Comparison of ENCODE assay signal across 8 cellular contexts in the genomic region with DNA sequence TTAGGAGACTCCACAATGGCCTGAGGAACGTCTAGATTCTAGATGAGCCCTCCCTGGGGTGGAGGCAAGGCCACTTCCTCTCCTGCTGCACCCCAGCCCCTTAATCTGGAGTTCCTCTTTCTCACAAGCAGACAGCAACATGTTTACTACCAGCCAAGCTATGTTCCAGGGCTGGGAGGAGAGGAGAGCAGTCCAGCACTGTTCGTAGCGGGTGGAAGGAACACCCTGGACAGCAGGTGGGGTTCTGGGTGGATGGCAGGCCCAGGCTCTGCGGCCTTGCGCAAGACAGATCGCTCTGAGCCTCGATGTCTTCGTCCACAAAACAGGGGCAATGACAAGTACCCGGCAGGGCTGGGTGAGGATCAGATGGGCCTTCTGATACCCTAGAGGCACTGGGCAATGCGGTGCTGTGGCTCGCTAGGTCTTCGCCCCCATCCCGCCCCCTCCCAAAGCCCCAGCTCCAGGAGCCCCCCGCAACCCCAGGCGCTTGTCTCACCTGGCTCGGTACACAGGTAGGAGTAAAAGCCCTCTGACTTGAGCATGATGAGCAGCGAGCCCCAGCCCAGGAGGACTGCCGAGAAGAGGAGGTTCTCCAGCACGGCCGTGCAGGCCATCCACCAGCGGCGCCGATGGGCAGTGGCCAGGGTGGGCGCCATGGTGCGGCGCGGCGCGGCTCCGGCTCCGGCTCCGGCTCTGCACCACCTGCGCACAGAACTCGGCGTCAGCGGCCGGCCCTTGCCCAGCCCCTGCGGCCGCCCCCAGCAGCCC. TPM values are rescaled to one million over a fixed set of nuclear protein-coding genes. Genes with fewer than 3 reads are reported as not detected.
DNase-seq lines count a peak whose midpoint lies in the region; ATAC-seq lines count a peak whose summit lies in the region.

No MANE protein-coding gene starts in this region.

- peak overlapping the region in 1 of 2 donors; percentile 73 for H3K4me3 ChIP-seq in CD4-positive, alpha-beta memory T cell (ENCODE audit: low read length in 2 of 2)
- H3K4me3 ChIP-seq in HUES64 (ENCODE audit: low read length) (peak overlapping the region; percentile 84), adipocyte (ENCODE audit: low read length) (peak overlapping the region; percentile 92), iPS-18a (ENCODE audit: low read length) (peak overlapping the region; percentile 75)

- H3K36me3 ChIP-seq in CD4-positive, alpha-beta memory T cell (ENCODE audit: insufficient read depth, low read length): no peaks in the 10 kb centered on the region
- no peaks in the 10 kb centered on the region for H3K36me3 ChIP-seq in HUES64 (ENCODE audit: insufficient read depth, low read length)
- no peaks in the 10 kb centered on the region for H3K36me3 ChIP-seq in adipocyte (ENCODE audit: control insufficient read depth, insufficient read depth, low read length, severe bottlenecking)
- no peaks in the 10 kb centered on the region for H3K36me3 ChIP-seq in iPS-18a (ENCODE audit: control insufficient read depth, low read depth, low read length)

- POLR2A ChIA-PET in CD4-positive, alpha-beta memory T cell (lab: Charles Lee; ENCODE audit: partially characterized antibody): interaction anchor here (0.8 to 3.3 kb wide), 11 partner anchors 11 to 333 kb away, joined by 3 to 22 read pairs (median 4); a partner anchor contains a TSS

- 30% methylated on average over 39 of the region's 39 CpGs for WGBS in HUES64

- H3K27me3 ChIP-seq in CD4-positive, alpha-beta memory T cell (ENCODE audit: insufficient read depth, low read length): peaks cover 8% of the 10 kb centered on the region
- H3K27me3 ChIP-seq in HUES64 (ENCODE audit: insufficient read depth, low read length) (peaks cover 16% of the 10 kb centered on the region; the same call in 1 of the 2 replicates), adipocyte (replicated peaks; ENCODE audit: control insufficient read depth, insufficient read depth, low read length) (no peaks in the 10 kb centered on the region), iPS-18a (ENCODE audit: control insufficient read depth, insufficient read depth, low read length) (peaks cover 24% of the 10 kb centered on the region)

- H3K4me1 Mint-ChIP-seq in CD4-positive, alpha-beta memory T cell: peaks cover 3 to 27% (median 12%) of the 10 kb centered on the region in 4 donors
- H3K4me1 Mint-ChIP-seq in stimulated activated naive B cell treated with anti-CD40 and anti-IgM and Interleukin-4, amounts not matched to agents 10 μg/mL and 1 μg/mL and 100 μg/mL, for 72 hours: peaks cover 37 to 71% of the 10 kb centered on the region in 2 donors

- H3K27ac Mint-ChIP-seq in CD4-positive, alpha-beta memory T cell: peak overlapping the region in 4 of 7 donors; percentile 18 to 68 (median 42)
- peak overlapping the region; percentile 95 for H3K27ac Mint-ChIP-seq in stimulated activated naive B cell treated with anti-CD40 and anti-IgM and Interleukin-4, amounts not matched to agents 10 μg/mL and 1 μg/mL and 100 μg/mL, for 72 hours

- H3K9ac ChIP-seq in HUES64 (ENCODE audit: low read depth, low read length) (no peak overlapping the region), adipocyte (ENCODE audit: low read length) (peak overlapping the region; percentile 90), iPS-18a (ENCODE audit: low read length) (peak overlapping the region; percentile 86)

- intact Hi-C loops in CD4-positive, alpha-beta memory T cell (cut with micrococcal nuclease): loop anchor here (5.0 kb wide), 1 partner anchor 170 kb away; a partner anchor contains a TSS

- CTCF ChIA-PET in CD4-positive, alpha-beta memory T cell (lab: Charles Lee; ENCODE audit: partially characterized antibody): interaction anchor here (4.1 kb wide), 1 partner anchor 262 kb away, joined by 21 read pairs; no protein-coding TSS in a partner anchor

- no peaks in the 10 kb centered on the region for H3K9me3 ChIP-seq in CD4-positive, alpha-beta memory T cell (ENCODE audit: control insufficient read depth in 1 of 2, low read length in 2 of 2)
- H3K9me3 ChIP-seq in HUES64 (ENCODE audit: insufficient read depth, low read depth, low read length): no peaks in the 10 kb centered on the region
- H3K9me3 ChIP-seq in adipocyte (ENCODE audit: control insufficient read depth, low read length): no peaks in the 10 kb centered on the region
- no peaks in the 10 kb centered on the region for H3K9me3 ChIP-seq in iPS-18a (ENCODE audit: control insufficient read depth, low read depth, low read length)

- H3K27ac ChIP-seq in CD4-positive, alpha-beta memory T cell (ENCODE audit: low read depth, low read length): no peak overlapping the region
- H3K27ac ChIP-seq in HUES64 (ENCODE audit: low read depth, low read length) (no peak overlapping the region), iPS-18a (ENCODE audit: low read length) (no peak overlapping the region)

- H3K36me3 Mint-ChIP-seq in CD4-positive, alpha-beta memory T cell: peaks cover 0 to 6% of the 10 kb centered on the region in 2 donors
- H3K36me3 Mint-ChIP-seq in stimulated activated naive B cell treated with anti-CD40 and anti-IgM and Interleukin-4, amounts not matched to agents 10 μg/mL and 1 μg/mL and 100 μg/mL, for 72 hours: peaks cover 37 to 52% of the 10 kb centered on the region in 2 donors

- DNase-seq in CD4-positive, alpha-beta memory T cell: no peak
- no peak for DNase-seq in adipocyte (ENCODE audit: low read depth)
- no peak for DNase-seq in stimulated activated naive B cell treated with anti-CD40 and anti-IgM and Interleukin-4, amounts not matched to agents 10 μg/mL and 1 μg/mL and 100 μg/mL, for 72 hours
- DNase-seq in stimulated activated CD4-positive, alpha-beta T cell treated with anti-CD3 and anti-CD28 coated beads, Interleukin-2, amount 100 ng/mL, for 48 hours: no peak
- DNase-seq in SHP77 (lab: John Stamatoyannopoulos, UW): no peak

- no peaks in the 10 kb centered on the region for H3K9me3 Mint-ChIP-seq in CD4-positive, alpha-beta memory T cell
- H3K9me3 Mint-ChIP-seq in stimulated activated naive B cell treated with anti-CD40 and anti-IgM and Interleukin-4, amounts not matched to agents 10 μg/mL and 1 μg/mL and 100 μg/mL, for 72 hours: peaks cover 2 to 4% of the 10 kb centered on the region in 2 donors

- peaks cover 22% of the 10 kb centered on the region for H3K4me1 ChIP-seq in CD4-positive, alpha-beta memory T cell (ENCODE audit: insufficient read depth, low read length)
- H3K4me1 ChIP-seq in HUES64 (ENCODE audit: insufficient read depth, low read length): peaks cover 21% of the 10 kb centered on the region; the same call in 1 of the 2 replicates
- peaks cover 32% of the 10 kb centered on the region for H3K4me1 ChIP-seq in adipocyte (ENCODE audit: control insufficient read depth, insufficient read depth, low read length)
- H3K4me1 ChIP-seq in iPS-18a (ENCODE audit: control insufficient read depth, low read depth, low read length): peaks cover 10% of the 10 kb centered on the region

- H3K4me3 Mint-ChIP-seq in CD4-positive, alpha-beta memory T cell: peak overlapping the region; percentile 78 to 86 (median 80)
- peak overlapping the region; percentile 88 to 96 for H3K4me3 Mint-ChIP-seq in stimulated activated naive B cell treated with anti-CD40 and anti-IgM and Interleukin-4, amounts not matched to agents 10 μg/mL and 1 μg/mL and 100 μg/mL, for 72 hours

- peak; percentile 30 to 38 for ATAC-seq in stimulated activated naive B cell treated with anti-CD40 and anti-IgM and Interleukin-4, amounts not matched to agents 10 μg/mL and 1 μg/mL and 100 μg/mL, for 72 hours (replicated peaks)
- ATAC-seq in HG03469 (IDR thresholded peaks at IDR 0.05; ENCODE audit: unreplicated experiment): no peak

- H3K27me3 Mint-ChIP-seq in CD4-positive, alpha-beta memory T cell: peaks cover 1% of the 10 kb centered on the region in 2 donors
- no peaks in the 10 kb centered on the region for H3K27me3 Mint-ChIP-seq in stimulated activated naive B cell treated with anti-CD40 and anti-IgM and Interleukin-4, amounts not matched to agents 10 μg/mL and 1 μg/mL and 100 μg/mL, for 72 hours

RNA-seq across cellular contexts. Expression of a gene that starts 1.2 kb away (rescaled TPM):
- total RNA-seq in CD4-positive, alpha-beta memory T cell: 1 to 10 TPM; 1.9 to 3.3 TPM
- under 1 TPM; 0.56 to 0.70 TPM for polyA plus RNA-seq in CD4-positive, alpha-beta memory T cell
- polyA plus RNA-seq in HUES64 (2013, experiment 1 of 2): 11.9 TPM
- 10.9 TPM for polyA plus RNA-seq in HUES64 (2013, experiment 2 of 2)

RNA-seq across cellular contexts. Expression of a gene that starts 18.1 kb away (rescaled TPM):
- total RNA-seq in CD4-positive, alpha-beta memory T cell: 1 to 10 TPM; 1.6 TPM
- polyA plus RNA-seq in CD4-positive, alpha-beta memory T cell: under 1 TPM in 1 of 2 donors, not detected in 1; 0.21 TPM
- 0.90 TPM for polyA plus RNA-seq in HUES64 (2013, experiment 1 of 2)
- polyA plus RNA-seq in HUES64 (2013, experiment 2 of 2): 1.2 TPM

RNA-seq across cellular contexts. Expression of a gene that starts 22.3 kb away (rescaled TPM):
- 1 to 10 TPM; 2.0 to 2.2 TPM for total RNA-seq in CD4-positive, alpha-beta memory T cell
- 1 to 10 TPM; 4.2 to 4.9 TPM for polyA plus RNA-seq in CD4-positive, alpha-beta memory T cell
- polyA plus RNA-seq in HUES64 (2013, experiment 1 of 2): 2.8 TPM
- 5.1 TPM for polyA plus RNA-seq in HUES64 (2013, experiment 2 of 2)

RNA-seq across cellular contexts. Expression of a gene that starts 57.3 kb away (rescaled TPM):
- 100 to 1,000 TPM; 429 to 464 TPM for total RNA-seq in CD4-positive, alpha-beta memory T cell
- 100 to 1,000 TPM in 1 of 2 donors, 10 to 100 TPM in 1; 87.9 to 225 TPM for polyA plus RNA-seq in CD4-positive, alpha-beta memory T cell
- 180 TPM for polyA plus RNA-seq in HUES64 (2013, experiment 1 of 2)
- 184 TPM for polyA plus RNA-seq in HUES64 (2013, experiment 2 of 2)
